Comparison of ENCODE assay signal across 17 cellular contexts in the genomic region with DNA sequence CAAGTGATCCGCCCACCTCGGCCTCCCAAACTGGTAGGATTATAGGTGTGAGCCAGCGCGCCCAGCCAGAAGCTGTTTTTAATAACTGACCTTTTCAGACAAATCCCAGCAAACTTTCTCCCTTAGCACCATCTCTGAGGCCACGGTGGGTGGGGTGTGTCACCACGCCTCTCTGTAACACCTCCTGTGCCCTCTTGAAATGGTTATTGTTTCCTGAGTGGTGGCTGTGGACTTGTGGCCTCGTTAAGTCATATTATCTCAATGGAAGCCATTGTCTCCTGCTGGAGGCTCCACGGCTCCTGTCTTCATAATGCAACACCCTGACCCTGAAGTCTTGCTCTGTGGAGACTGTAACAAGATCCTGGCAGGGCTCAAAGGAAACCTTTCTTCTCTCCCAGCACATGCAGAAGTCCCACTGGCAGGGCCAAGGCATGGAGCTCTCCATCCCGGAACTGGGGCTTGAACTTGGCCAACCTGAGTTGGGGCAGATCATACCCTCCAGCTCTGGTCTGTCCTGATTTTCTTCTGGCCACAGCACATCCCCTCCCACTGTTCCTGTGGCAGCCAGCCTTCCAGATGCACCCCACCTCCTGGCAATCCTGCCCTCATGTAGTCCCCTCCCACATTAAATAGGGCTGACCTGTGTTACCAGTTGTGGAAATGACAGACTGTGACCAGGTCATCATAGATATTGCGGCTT.
DNase-seq lines count a peak whose midpoint lies in the region; ATAC-seq, FAIRE-seq and TF ChIP-seq lines count a peak whose summit lies in the region.
"Had no signal": no experiment of that assay in that cellular context is flagged by ENCODE, and none has a peak within 500 bp of the region (broad histone marks: within the 10 kb centered on the region; RNA-seq: fewer than 3 reads in every experiment).

No MANE protein-coding gene starts in this region.

- H3K79me1 ChIP-seq in H1 (ENCODE audit: low read depth, low read length): no peaks in the 10 kb centered on the region; the same call in 1 of the 2 replicates

- TF ChIP-seq POLR2A in HepG2 (IDR thresholded peaks at IDR 0.05; ENCODE audit: insufficient read depth in 1 of 2, low read depth in 2 of 2, low read length in 2 of 2) (no peak), right lobe of liver (IDR thresholded peaks at IDR 0.05) (no peak), H1 (IDR thresholded peaks at IDR 0.05; ENCODE audit: control extremely low read depth in 1 of 2, low read depth in 2 of 2, low read length in 2 of 2) (no peak)

- peak overlapping the region; percentile 6; the same call in 1 of the 2 replicates for H3K18ac ChIP-seq in H1 (ENCODE audit: extremely low read depth, low read length)

- 54% methylated on average over 10 of the region's 10 CpGs for WGBS in HepG2 (ENCODE audit: low lambda C conversion rate)
- WGBS in right lobe of liver (ENCODE audit: insufficient coverage, low coverage, low lambda C conversion rate, missing lambda C conversion rate): 92% methylated on average over 4 of the region's 10 CpGs
- 85% methylated on average over 10 of the region's 10 CpGs; no CpG with 5 or more reads in 1 of the 2 experiments for WGBS in H1 (ENCODE audit: extremely low coverage in 1 of 2, insufficient coverage in 1 of 2, insufficient read length in 1 of 2, insufficient replicate concordance in 2 of 2, low coverage in 1 of 2, low lambda C conversion rate in 2 of 2, missing lambda C conversion rate in 1 of 2), 2 experiments

- no peak overlapping the region for H3K4me3 ChIP-seq in HepG2 (replicated peaks in 1 of 3; ENCODE audit: insufficient read depth in 1 of 3, low read depth in 2 of 3, low read length in 3 of 3)
- H3K4me3 ChIP-seq in right lobe of liver: no peak overlapping the region
- no peak overlapping the region for H3K4me3 ChIP-seq in H1 (ENCODE audit: extremely low read depth in 1 of 4, insufficient read depth in 2 of 4, low read depth in 3 of 4, low read length in 4 of 4)
- H3K4me3 ChIP-seq: SK-N-MC had no signal

- 0 out of 2 replicates have a peak overlapping the region, but pooled peaks have one; percentile 29 for H2BK15ac ChIP-seq in H1 (ENCODE audit: low read length)

- no peaks in the 10 kb centered on the region for H3K27me3 Mint-ChIP-seq in nephron (ENCODE audit: low read depth)

- H3K36me3 Mint-ChIP-seq in nephron (ENCODE audit: low read depth): peaks cover 4% of the 10 kb centered on the region

- in situ Hi-C loops in HepG2 (cut with HindIII; ENCODE audit: extremely low pct_ligation_motif_present, low pct_unique_long_range_greater_than_20kb): no loop called here

- no peak overlapping the region for H2AK5ac ChIP-seq in H1 (ENCODE audit: low read depth, low read length)

- H4K5ac ChIP-seq in H1 (ENCODE audit: insufficient read length, low read depth, low read length): no peak overlapping the region

- TF ChIP-seq EP300 in HepG2 (IDR thresholded peaks at IDR 0.05; ENCODE audit: low read depth in 2 of 2, low read length in 2 of 2) (peak in 1 of 2 experiments; percentile 91; a peak in 2 of 4 replicates), HepG2 (CRISPR knock-in tag; IDR thresholded peaks at IDR 0.05; ENCODE audit: borderline replicate concordance) (peak; percentile 80), H1 (IDR thresholded peaks at IDR 0.05; ENCODE audit: borderline replicate concordance in 1 of 2, low read depth in 2 of 2, low read length in 2 of 2) (no peak)

- H2BK20ac ChIP-seq in H1 (ENCODE audit: low read length): no peak overlapping the region; the same call in 1 of the 2 replicates

- H3K23me2 ChIP-seq in H1 (ENCODE audit: low read depth, low read length): no peaks in the 10 kb centered on the region

- POLR2A ChIA-PET in HepG2 (lab: Yijun Ruan, JAX): interaction anchor here (1.0 to 21.6 kb wide), 5 partner anchors 8 to 205 kb away, joined by 3 to 724 read pairs (median 8); a partner anchor contains a TSS
- POLR2A ChIA-PET in H1 (lab: Charles Lee; ENCODE audit: partially characterized antibody): no interaction called here

- ATAC-seq in HepG2 (peak; percentile 29), right lobe of liver (no peak), HG02938 (IDR thresholded peaks at IDR 0.05; ENCODE audit: unreplicated experiment) (no peak)

- H3K36me3 ChIP-seq in HepG2 (replicated peaks in 1 of 2; ENCODE audit: control insufficient read depth in 1 of 2, insufficient read depth in 2 of 2, low read length in 2 of 2) (no peaks in the 10 kb centered on the region), right lobe of liver (no peaks in the 10 kb centered on the region), H1 (ENCODE audit: control insufficient read depth in 2 of 4, insufficient read depth in 4 of 4, low read length in 3 of 4) (no peaks in the 10 kb centered on the region)

- no peak overlapping the region for H3K23ac ChIP-seq in H1 (ENCODE audit: insufficient read length)

- H3K9me3 Mint-ChIP-seq in nephron: peaks cover 28% of the 10 kb centered on the region

- peak overlapping the region; percentile 25 for H3K4me2 ChIP-seq in HepG2 (ENCODE audit: low read depth, low read length)
- H3K4me2 ChIP-seq in H1 (ENCODE audit: insufficient read depth in 1 of 2, low read depth in 2 of 2, low read length in 2 of 2): no peak overlapping the region

- no peak overlapping the region for H3K14ac ChIP-seq in H1 (ENCODE audit: insufficient read length)

- no peaks in the 10 kb centered on the region for H4K20me1 ChIP-seq in HepG2 (ENCODE audit: insufficient read depth, low read length)
- H4K20me1 ChIP-seq in H1 (replicated peaks in 1 of 2; ENCODE audit: control insufficient read depth in 1 of 2, insufficient read depth in 2 of 2, low read length in 2 of 2): no peaks in the 10 kb centered on the region

- H3K4me1 ChIP-seq in HepG2 (ENCODE audit: insufficient read depth, low read length): peaks cover 81% of the 10 kb centered on the region
- peaks cover 0 to 11% (median 3%) of the 10 kb centered on the region in 4 donors for H3K4me1 ChIP-seq in right lobe of liver
- peaks cover 3 to 9% (median 4%) of the 10 kb centered on the region in 4 experiments for H3K4me1 ChIP-seq in H1 (replicated peaks in 1 of 4; ENCODE audit: control insufficient read depth in 3 of 4, insufficient read depth in 4 of 4, low read length in 3 of 4)

- H3K4me1 Mint-ChIP-seq in nephron: peaks cover 46% of the 10 kb centered on the region

- peaks cover 20% of the 10 kb centered on the region for H3K9me3 ChIP-seq in HepG2 (ENCODE audit: low read length)
- no peaks in the 10 kb centered on the region for H3K9me3 ChIP-seq in right lobe of liver
- peaks cover 15 to 17% of the 10 kb centered on the region in 2 experiments; a peak in 3 of 4 replicates for H3K9me3 ChIP-seq in H1 (ENCODE audit: insufficient read depth in 2 of 2, low read depth in 1 of 2, low read length in 1 of 2)

- peak; percentile 83 for FAIRE-seq in HepG2 (lab: Jason Lieb, UNC)
- no peak for FAIRE-seq in H1 (lab: Jason Lieb, UNC)

- no peak overlapping the region for H4K91ac ChIP-seq in H1 (replicated peaks; ENCODE audit: insufficient read length, low read length)

- H3K4me3 Mint-ChIP-seq in nephron: no peak overlapping the region
- H3K4me3 Mint-ChIP-seq: H9 had no signal

- no TSS peak for BruUV-seq in HepG2 (replicated peaks; lab: Mats Ljungman, UMichigan)

- peak overlapping the region in 2 of 3 experiments; percentile 41 to 55 for H3K27ac Mint-ChIP-seq in nephron
- H3K27ac Mint-ChIP-seq: H9 had no signal

- H3K56ac ChIP-seq in H1 (replicated peaks; ENCODE audit: insufficient read length, low read depth, low read length): no peak overlapping the region

- H2BK5ac ChIP-seq in H1 (ENCODE audit: low read depth, low read length): no peak overlapping the region

- H2BK120ac ChIP-seq in H1 (replicated peaks; ENCODE audit: low read depth, low read length): no peak overlapping the region

- H3K27ac ChIP-seq in HepG2 (ENCODE audit: extremely low read length, insufficient read depth, low read length) (peak overlapping the region; percentile 32), right lobe of liver (no peak overlapping the region), H1 (ENCODE audit: low read depth, low read length) (no peak overlapping the region)
- H3K27ac ChIP-seq: SK-N-MC had no signal

- H3K4ac ChIP-seq in H1 (replicated peaks; ENCODE audit: insufficient read length, low read depth, low read length): no peak overlapping the region

- peak overlapping the region; percentile 12; the same call in 1 of the 2 replicates for H2BK12ac ChIP-seq in H1 (ENCODE audit: low read depth, low read length)

- H3K27me3 ChIP-seq in HepG2 (ENCODE audit: control insufficient read depth in 1 of 2, insufficient read depth in 2 of 2, low read length in 2 of 2) (no peaks in the 10 kb centered on the region), right lobe of liver (no peaks in the 10 kb centered on the region), H1 (replicated peaks in 1 of 4; ENCODE audit: control insufficient read depth in 3 of 4, extremely low read depth in 1 of 4, insufficient read depth in 3 of 4, low read length in 3 of 4) (no peaks in the 10 kb centered on the region)

- H3K9ac ChIP-seq in HepG2 (ENCODE audit: insufficient read depth, low read depth, low read length): 0 out of 2 replicates have a peak overlapping the region, but pooled peaks have one; percentile 2
- H3K9ac ChIP-seq in H1 (replicated peaks in 1 of 4; ENCODE audit: extremely low read depth in 1 of 4, low read depth in 3 of 4, low read length in 3 of 4): no peak overlapping the region

- CTCF ChIA-PET in HepG2 (lab: Yijun Ruan, JAX; ENCODE audit: low intra/inter-chr PET ratio, low total read pairs): no interaction called here
- CTCF ChIA-PET in H1 (lab: Charles Lee; ENCODE audit: partially characterized antibody): interaction anchor here (0.6 to 2.4 kb wide), 2 partner anchors 10 to 87 kb away, joined by 3 to 10 read pairs; no protein-coding TSS in a partner anchor

- DNase-seq in HepG2 (ENCODE audit: low spot score): peak; percentile 88
- no peak for DNase-seq in right lobe of liver
- DNase-seq in H1 (ENCODE audit: low read depth in 1 of 2, low spot score in 2 of 2): no peak
- DNase-seq in NCI-H446 treated with DMSO at 0.1 percent for 48 hours (lab: John Stamatoyannopoulos, UW): no peak
- DNase-seq in NCI-H2171 treated with DMSO at 0.1 percent for 48 hours (lab: John Stamatoyannopoulos, UW): no peak
- no peak for DNase-seq in A172 (ENCODE audit: low spot score)
- DNase-seq: 8988T, C1 segment of cervical spinal cord, COR-L47, H9, Kasumi-1, NCI-H2029, NCI-H2227 treated with DMSO at 0.1 percent for 48 hours, NCI-H526 had no signal

- no peaks in the 10 kb centered on the region for H3K79me2 ChIP-seq in HepG2 (ENCODE audit: insufficient read depth, low read length)
- H3K79me2 ChIP-seq in H1 (ENCODE audit: control insufficient read depth in 1 of 2, insufficient read depth in 2 of 2, low read length in 2 of 2): no peaks in the 10 kb centered on the region

- H2AFZ ChIP-seq in HepG2 (ENCODE audit: low read length) (no peak overlapping the region), H1 (ENCODE audit: low read length) (no peak overlapping the region)

- 0 out of 2 replicates have a peak, but pooled peaks have one; percentile 5 for TF ChIP-seq CTCF in HepG2 (CRISPR knock-in tag; IDR thresholded peaks at IDR 0.05)
- no peak for TF ChIP-seq CTCF in right lobe of liver (IDR thresholded peaks at IDR 0.05)
- TF ChIP-seq CTCF in H1 (IDR thresholded peaks at IDR 0.05; ENCODE audit: control extremely low read depth in 1 of 3, insufficient read depth in 1 of 3, low read depth in 1 of 3, low read length in 3 of 3): no peak
- TF ChIP-seq CTCF in nephron (IDR thresholded peaks at IDR 0.05; ENCODE audit: unreplicated experiment in 3 of 3): no peak

- H4K8ac ChIP-seq in H1 (ENCODE audit: extremely low read depth, insufficient read depth, low read length): no peak overlapping the region

- intact Hi-C loops in HepG2 (cut with micrococcal nuclease; ENCODE audit: unreplicated experiment) (no loop called here), right lobe of liver (cut with DNase I) (loop anchor here in 1 of 2 donors (10.0 kb wide), 2 partner anchors 93 to 203 kb away; a partner anchor contains a TSS)

- TF ChIP-seq RAD21 in HepG2 (CRISPR knock-in tag; IDR thresholded peaks at IDR 0.05): no peak
- TF ChIP-seq RAD21 in H1 (IDR thresholded peaks at IDR 0.05 in 1 of 2, conservative IDR thresholded peaks at IDR 0.05 in 1 of 2; ENCODE audit: low read depth in 2 of 2, low read length in 2 of 2): no peak
